ENCODE assay signal across 1 cellular context in genomic region chr11:47390084-47390760, GRCh38.
TF ChIP-seq lines count a peak whose summit lies in the region.

No MANE protein-coding gene starts in this region.

TF ChIP-seq in GM12878, 131 proteins besides CTCF, POLR2A, EP300 and RAD21:
- TF ChIP-seq NRF1 (conservative IDR thresholded peaks at IDR 0.05; ENCODE audit: low read depth, low read length) (no peak), SUPT20H (IDR thresholded peaks at IDR 0.05; ENCODE audit: borderline replicate concordance, control insufficient read depth, low read depth, low read length) (no peak), PML (IDR thresholded peaks at IDR 0.05; ENCODE audit: low read length) (no peak), ZBTB40 (IDR thresholded peaks at IDR 0.05; ENCODE audit: borderline replicate concordance) (no peak), ATF3 (IDR thresholded peaks at IDR 0.05; ENCODE audit: borderline replicate concordance, extremely low read depth, low read depth, low read length) (no peak), EGR1 (IDR thresholded peaks at IDR 0.05; ENCODE audit: borderline replicate concordance in 1 of 2, low read depth in 2 of 2, low read length in 2 of 2) (no peak), ZNF622 (IDR thresholded peaks at IDR 0.05) (no peak), MTA2 (IDR thresholded peaks at IDR 0.05; ENCODE audit: low read depth) (no peak), FOXK2 (IDR thresholded peaks at IDR 0.05) (no peak), IRF5 (IDR thresholded peaks at IDR 0.05; ENCODE audit: borderline replicate concordance) (no peak), SKIL (IDR thresholded peaks at IDR 0.05; ENCODE audit: low read depth, poor library complexity, severe bottlenecking) (no peak), TBL1XR1 (IDR thresholded peaks at IDR 0.05; ENCODE audit: low read depth, low read length) (no peak), NR2F1 (conservative IDR thresholded peaks at IDR 0.05) (no peak), CREM (IDR thresholded peaks at IDR 0.05; ENCODE audit: low read depth) (no peak), ATF7 (IDR thresholded peaks at IDR 0.05; ENCODE audit: low read depth) (no peak), EED (IDR thresholded peaks at IDR 0.05; ENCODE audit: low read depth) (no peak), ZNF274 (IDR thresholded peaks at IDR 0.05; ENCODE audit: insufficient read depth, insufficient read length) (no peak), TCF12 (IDR thresholded peaks at IDR 0.05; ENCODE audit: low read depth, low read length) (no peak)
